ENCODE assay signal across 18 cellular contexts in genomic region chr11:117292616-117293015, GRCh38. TPM values are rescaled to one million over a fixed set of nuclear protein-coding genes. Genes with fewer than 3 reads are reported as not detected.
A peak's percentile ranks its signal among the peaks of the same experiment; 100 is the strongest.
DNase-seq lines count a peak whose midpoint lies in the region; ATAC-seq and TF ChIP-seq lines count a peak whose summit lies in the region.
"Had no signal": no experiment of that assay in that cellular context is flagged by ENCODE, and none has a peak within 500 bp of the region (broad histone marks: within the 10 kb centered on the region; RNA-seq: fewer than 3 reads in every experiment).

No MANE protein-coding gene starts in this region.

- no peak overlapping the region for H2AK5ac ChIP-seq in trophoblast cell (ENCODE audit: low read length)

- no peak overlapping the region for H4K8ac ChIP-seq in trophoblast cell (ENCODE audit: low read depth, low read length)

- peaks cover 3 to 6% of the 10 kb centered on the region in 2 experiments for H3K4me1 ChIP-seq in trophoblast cell (ENCODE audit: control insufficient read depth in 1 of 2, insufficient read depth in 2 of 2, low read length in 2 of 2)
- H3K4me1 ChIP-seq: Caco-2 had no signal

- peaks cover 21% of the 10 kb centered on the region for H3K36me3 Mint-ChIP-seq in WTC11
- peaks cover 38% of the 10 kb centered on the region for H3K36me3 Mint-ChIP-seq in T-cell
- no peaks in the 10 kb centered on the region for H3K36me3 Mint-ChIP-seq in activated naive CD4-positive, alpha-beta T cell treated with anti-CD3 and anti-CD28 coated beads, Interleukin-2, amount 10 ng/mL, durations not matched to agents 7 days and 5 days

- H3K4me1 Mint-ChIP-seq in WTC11 (no peaks in the 10 kb centered on the region; the same call in 1 of the 2 replicates), T-cell (peaks cover 0 to 6% (median 5%) of the 10 kb centered on the region in 3 donors)
- H3K4me1 Mint-ChIP-seq in activated naive CD4-positive, alpha-beta T cell treated with anti-CD3 and anti-CD28 coated beads, Interleukin-2, amount 10 ng/mL, durations not matched to agents 7 days and 5 days = no peaks in the 10 kb centered on the region

- H3K9me3 ChIP-seq in trophoblast cell (ENCODE audit: insufficient read depth, low read depth, low read length) = peaks cover 2% of the 10 kb centered on the region
- H3K9me3 ChIP-seq: Caco-2, HAP-1 had no signal

- no peak overlapping the region for H2AFZ ChIP-seq in trophoblast cell (ENCODE audit: insufficient read depth, low read length, poor library complexity)

- no peaks in the 10 kb centered on the region for H3K79me2 ChIP-seq in trophoblast cell (ENCODE audit: control insufficient read depth, insufficient read depth, low read length, poor library complexity)

- H3K36me3 ChIP-seq in trophoblast cell (ENCODE audit: control insufficient read depth in 1 of 2, insufficient read depth in 2 of 2, low read length in 2 of 2) = peaks cover 14 to 33% of the 10 kb centered on the region in 2 experiments

- no peaks in the 10 kb centered on the region for H3K79me1 ChIP-seq in trophoblast cell (ENCODE audit: low read length)

- no peak overlapping the region for H3K4me3 Mint-ChIP-seq in WTC11
- no peak overlapping the region for H3K4me3 Mint-ChIP-seq in T-cell
- no peak overlapping the region for H3K4me3 Mint-ChIP-seq in activated naive CD4-positive, alpha-beta T cell treated with anti-CD3 and anti-CD28 coated beads, Interleukin-2, amount 10 ng/mL, durations not matched to agents 7 days and 5 days
- H3K4me3 Mint-ChIP-seq: CD8-positive, alpha-beta T cell; HFFc6 had no signal

- H3K27ac ChIP-seq in dorsolateral prefrontal cortex (peak overlapping the region in 41 of 59 donors; percentile 2 to 100 (median 96)), trophoblast cell (ENCODE audit: low read depth, low read length) (no peak overlapping the region)

- intact Hi-C loops in dorsolateral prefrontal cortex (cut with DNase I) = no loop called here

- no peak overlapping the region for H3K9ac ChIP-seq in trophoblast cell (ENCODE audit: low read length)

- POLR2A ChIA-PET in WTC11 (lab: Charles Lee) = no interaction called here
- POLR2A ChIA-PET in T-cell (lab: Charles Lee) = interaction anchor here in 1 of 2 donors (0.6 kb wide), 1 partner anchor 264 kb away, joined by 3 read pairs; no protein-coding TSS in a partner anchor

- no peak overlapping the region for H3K4me2 ChIP-seq in trophoblast cell (ENCODE audit: low read length)

- no peak overlapping the region for H3K14ac ChIP-seq in trophoblast cell (ENCODE audit: low read length)

- H3K27ac Mint-ChIP-seq in WTC11 (peak overlapping the region; percentile 12), T-cell (no peak overlapping the region)
- H3K27ac Mint-ChIP-seq in activated naive CD4-positive, alpha-beta T cell treated with anti-CD3 and anti-CD28 coated beads, Interleukin-2, amount 10 ng/mL, durations not matched to agents 7 days and 5 days = no peak overlapping the region
- H3K27ac Mint-ChIP-seq: CD8-positive, alpha-beta T cell; HFFc6 had no signal

- H2BK120ac ChIP-seq in trophoblast cell (ENCODE audit: insufficient read depth, low read length, poor library complexity) = no peak overlapping the region

- DNase-seq in ELF-1 (ENCODE audit: low read depth, low spot score) (peak; percentile 69), WTC11 (ENCODE audit: low spot score) (no peak), dorsolateral prefrontal cortex (no peak), trophoblast cell (peak; percentile 78 to 89), T-cell (no peak)
- no peak for DNase-seq in activated naive CD4-positive, alpha-beta T cell treated with anti-CD3 and anti-CD28 coated beads, Interleukin-2, amount 10 ng/mL, durations not matched to agents 7 days and 5 days
- DNase-seq: C1 segment of cervical spinal cord; Caco-2; CD8-positive, alpha-beta T cell; DMS153; DND-41; GDM1; GOT3; HFFc6 had no signal

- no peak overlapping the region for H3K4me3 ChIP-seq in dorsolateral prefrontal cortex
- H3K4me3 ChIP-seq in trophoblast cell (ENCODE audit: low read depth, low read length) = no peak overlapping the region
- H3K4me3 ChIP-seq: GM12878, HAP-1 had no signal

- no peak overlapping the region for H4K12ac ChIP-seq in trophoblast cell (ENCODE audit: low read depth, low read length)

- no CpG with 5 or more reads among the region's 2 CpGs for WGBS in trophoblast cell (ENCODE audit: extremely low coverage, insufficient coverage, insufficient read length)

- H3K9me3 Mint-ChIP-seq in WTC11 (no peaks in the 10 kb centered on the region), T-cell (no peaks in the 10 kb centered on the region)
- no peaks in the 10 kb centered on the region for H3K9me3 Mint-ChIP-seq in activated naive CD4-positive, alpha-beta T cell treated with anti-CD3 and anti-CD28 coated beads, Interleukin-2, amount 10 ng/mL, durations not matched to agents 7 days and 5 days
- H3K9me3 Mint-ChIP-seq: CD8-positive, alpha-beta T cell; HFFc6 had no signal

- H3K27me3 Mint-ChIP-seq in WTC11 (ENCODE audit: low read depth) = no peaks in the 10 kb centered on the region
- no peaks in the 10 kb centered on the region for H3K27me3 Mint-ChIP-seq in T-cell
- H3K27me3 Mint-ChIP-seq in activated naive CD4-positive, alpha-beta T cell treated with anti-CD3 and anti-CD28 coated beads, Interleukin-2, amount 10 ng/mL, durations not matched to agents 7 days and 5 days = no peaks in the 10 kb centered on the region

- ATAC-seq in WTC11 (no peak), GM18861 (IDR thresholded peaks at IDR 0.05; ENCODE audit: unreplicated experiment) (no peak), T-cell (replicated peaks in 1 of 4) (no peak), GM21786 (IDR thresholded peaks at IDR 0.05; ENCODE audit: unreplicated experiment) (no peak)
- ATAC-seq: CD8-positive, alpha-beta T cell; GM12878 had no signal

- H3K23ac ChIP-seq in trophoblast cell (ENCODE audit: low read length) = no peak overlapping the region

- H3K27me3 ChIP-seq in dorsolateral prefrontal cortex (no peaks in the 10 kb centered on the region), trophoblast cell (ENCODE audit: insufficient read depth, low read length) (no peaks in the 10 kb centered on the region)

- no peak overlapping the region for H2BK12ac ChIP-seq in trophoblast cell (ENCODE audit: low read length)

- CTCF ChIA-PET in WTC11 (lab: Charles Lee) = no interaction called here
- CTCF ChIA-PET in T-cell (lab: Charles Lee) = no interaction called here
- CTCF ChIA-PET in activated naive CD4-positive, alpha-beta T cell treated with anti-CD3 and anti-CD28 coated beads, Interleukin-2, amount 10 ng/mL, durations not matched to agents 7 days and 5 days (lab: Charles Lee) = no interaction called here

- no peak overlapping the region for H3K4ac ChIP-seq in trophoblast cell (ENCODE audit: low read depth, low read length)

- no peak overlapping the region for H4K91ac ChIP-seq in trophoblast cell (ENCODE audit: low read depth, low read length)

- no peak overlapping the region for H2BK5ac ChIP-seq in trophoblast cell (ENCODE audit: low read depth, low read length, poor library complexity)

- TF ChIP-seq CTCF in WTC11 (IDR thresholded peaks at IDR 0.05) = no peak
- no peak for TF ChIP-seq CTCF in dorsolateral prefrontal cortex (IDR thresholded peaks at IDR 0.05 in 54 of 56, conservative IDR thresholded peaks at IDR 0.05 in 2 of 56; ENCODE audit: low read depth in 1 of 56, partially characterized antibody in 56 of 56)

- no peak overlapping the region for H3K18ac ChIP-seq in trophoblast cell (ENCODE audit: low read length)

TF ChIP-seq in WTC11, 78 proteins besides CTCF, POLR2A, EP300 and RAD21 (continues in another document):
- TF ChIP-seq AR (CRISPR knock-in tag; IDR thresholded peaks at IDR 0.05) (no peak), ZNF423 (CRISPR knock-in tag; IDR thresholded peaks at IDR 0.05) (no peak), ZNF317 (CRISPR knock-in tag; IDR thresholded peaks at IDR 0.05; ENCODE audit: borderline replicate concordance, low read depth) (no peak), RELA (CRISPR knock-in tag; IDR thresholded peaks at IDR 0.05; ENCODE audit: borderline replicate concordance) (no peak), GABPB1 (CRISPR knock-in tag; IDR thresholded peaks at IDR 0.05) (no peak)

RNA-seq across cellular contexts. Expression of gene BACE1-AS, which starts 1.5 kb away (rescaled TPM):
- 12.2 to 15.7 TPM (median 13.8 TPM) in 3 replicates for total RNA-seq in WTC11 (2021)
- total RNA-seq in dorsolateral prefrontal cortex = 10 to 100 TPM; 10.4 to 23.0 (median 15.6) TPM
- 4.5 and 5.2 TPM in 2 replicates for polyA plus RNA-seq in trophoblast cell (2013)
- total RNA-seq in T-cell = 10 to 100 TPM in 3 of 5 donors, 1 to 10 TPM in 2; 4.5 to 11.3 (median 10.1) TPM

RNA-seq across cellular contexts. Expression of gene BACE1, which starts 23.4 kb away (rescaled TPM):
- 8.5 to 9.2 TPM (median 8.7 TPM) in 3 replicates for total RNA-seq in WTC11 (2021)
- total RNA-seq in dorsolateral prefrontal cortex = 100 to 1,000 TPM in 52 of 120 experiments, 10 to 100 TPM in 68; 61.2 to 214 (median 97.2) TPM
- 17.2 TPM in 2 replicates for polyA plus RNA-seq in trophoblast cell (2013)
- total RNA-seq in T-cell = 1 to 10 TPM; 1.3 to 2.3 (median 1.9) TPM

RNA-seq across cellular contexts. Expression of gene CEP164, which starts 35.0 kb away (rescaled TPM):
- total RNA-seq in WTC11 (2021) = 21.0 to 23.5 TPM (median 21.8 TPM) in 3 replicates
- total RNA-seq in dorsolateral prefrontal cortex = 10 to 100 TPM; 22.7 to 64.8 (median 39.7) TPM
- 14.9 and 15.9 TPM in 2 replicates for polyA plus RNA-seq in trophoblast cell (2013)
- 10 to 100 TPM; 44.5 to 59.9 (median 52.5) TPM for total RNA-seq in T-cell

Comparison
In these comparisons a context has a peak if more than half of its experiments do, and no peak if none do; other contexts are left out.
1. DNase-seq: peak in ELF-1 (single experiment) and trophoblast cell (2 of 2); none in WTC11 (single experiment), dorsolateral prefrontal cortex (0 of 10), T-cell (0 of 34) and activated naive CD4-positive, alpha-beta T cell treated with anti-CD3 and anti-CD28 coated beads, Interleukin-2, amount 10 ng/mL, durations not matched to agents 7 days and 5 days (single experiment).